Comparison of ENCODE assay signal across 25 cellular contexts in the genomic region with DNA sequence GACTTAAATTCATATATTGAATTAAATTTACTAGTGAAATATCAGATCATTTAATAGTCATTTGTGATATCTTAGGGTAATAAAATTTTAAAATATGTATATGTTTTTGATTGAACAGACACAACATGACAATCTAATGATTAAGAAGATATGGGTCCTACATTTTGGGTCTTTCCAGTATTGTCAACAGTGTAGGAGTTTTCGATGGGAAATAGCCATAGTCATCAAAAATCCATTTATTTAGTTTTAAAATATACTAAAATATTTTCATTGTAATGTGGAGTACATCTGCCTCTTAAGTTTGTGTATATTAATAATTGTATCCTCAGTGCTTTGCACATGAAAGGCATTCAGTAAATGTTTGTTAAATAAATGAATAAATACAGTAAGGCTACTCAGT. TPM values are rescaled to one million over a fixed set of nuclear protein-coding genes. Genes with fewer than 3 reads are reported as not detected.
"Had no signal": no experiment of that assay in that cellular context is flagged by ENCODE, and none has a peak within 500 bp of the region (broad histone marks: within the 10 kb centered on the region; RNA-seq: fewer than 3 reads in every experiment).

No MANE protein-coding gene starts in this region.

- ATAC-seq: left colon; mucosa of descending colon; naive thymus-derived CD4-positive, alpha-beta T cell; natural killer cell treated with Interleukin-12 subunit alpha and Interleukin-12 subunit beta and Interleukin-15 and Interleukin-18, amount 100 ng/mL, for 72 hours; pancreas; right cardiac atrium; stimulated activated effector memory CD8-positive, alpha-beta T cell treated with anti-CD3 and anti-CD28 coated beads, Interleukin-12 subunit alpha, Interleukin-12 subunit beta, amount 100 ng/mL, for 72 hours had no signal

- H3K4me3 ChIP-seq: left ventricle myocardium inferior, lung, mucosa of descending colon, pancreas, prostate gland, sigmoid colon, spleen, suprapubic skin, thoracic aorta, tibial nerve, uterus had no signal

- H3K27ac ChIP-seq: left ventricle myocardium inferior, pancreas, prostate gland, sigmoid colon, spleen, suprapubic skin, thoracic aorta, tibial nerve, uterus had no signal

- FAIRE-seq: islet of Langerhans, kidney, small intestine had no signal

- H3K27me3 ChIP-seq: pancreas, sigmoid colon, spleen, suprapubic skin, tibial nerve, uterus had no signal

- H3K9me3 ChIP-seq: left ventricle myocardium inferior, mucosa of descending colon, pancreas, prostate gland, sigmoid colon, spleen, suprapubic skin, thoracic aorta, tibial nerve, uterus had no signal

- DNase-seq: hypothalamus; immature natural killer cell; kidney; left colon; left ventricle myocardium inferior; midbrain; mucosa of descending colon; naive thymus-derived CD4-positive, alpha-beta T cell; pancreas; retina; right cardiac atrium; sigmoid colon; small intestine; spleen; stimulated activated CD4-positive, alpha-beta T cell treated with anti-CD3 and anti-CD28 coated beads, Interleukin-4, amount 100 ng/mL, for 24 hours; stimulated activated naive CD4-positive, alpha-beta T cell; uterus had no signal

- H3K36me3 ChIP-seq: prostate gland, uterus had no signal

- H3K4me1 ChIP-seq: pancreas, prostate gland, suprapubic skin, tibial nerve, uterus had no signal

RNA-seq across cellular contexts. Expression of a gene that starts 31.1 kb away (rescaled TPM):
- polyA plus RNA-seq: immature natural killer cell; naive thymus-derived CD4-positive, alpha-beta T cell had no signal
